Comparison of ENCODE assay signal across 11 cellular contexts in genomic region chr18:10040287-10041011, GRCh38.
A peak's percentile ranks its signal among the peaks of the same experiment; 100 is the strongest.
DNase-seq lines count a peak whose midpoint lies in the region; ATAC-seq and TF ChIP-seq lines count a peak whose summit lies in the region.
"Had no signal": no experiment of that assay in that cellular context is flagged by ENCODE, and none has a peak within 500 bp of the region (broad histone marks: within the 10 kb centered on the region; RNA-seq: fewer than 3 reads in every experiment).

No MANE protein-coding gene starts in this region.

- H3K9me3 ChIP-seq in Peyer's patch, result peaks cover 0 to 11% (median 0%) of the 10 kb centered on the region in 4 donors
- H3K9me3 ChIP-seq in mucosa of descending colon, result peaks cover 8% of the 10 kb centered on the region
- no peaks in the 10 kb centered on the region for H3K9me3 ChIP-seq in testis
- H3K9me3 ChIP-seq: SJCRH30 had no signal

- peak; percentile 63 for ATAC-seq in mucosa of descending colon
- ATAC-seq in esophagus mucosa, result no peak

- no peaks in the 10 kb centered on the region for H3K27me3 ChIP-seq in Peyer's patch
- H3K27me3 ChIP-seq in testis, result no peaks in the 10 kb centered on the region
- H3K27me3 ChIP-seq: SJCRH30 had no signal

- WGBS in testis, 2 donors, result 30% methylated on average over 4 of the region's 4 CpGs

- intact Hi-C loops in mucosa of descending colon (cut with DNase I, micrococcal nuclease), result no loop called here
- intact Hi-C loops in testis (cut with DNase I; ENCODE audit: low total_unique reads), result no loop called here

- TF ChIP-seq POLR2A in Peyer's patch (IDR thresholded peaks at IDR 0.05) (no peak), testis (IDR thresholded peaks at IDR 0.05) (no peak)

- TF ChIP-seq CTCF in Peyer's patch (IDR thresholded peaks at IDR 0.05) (no peak), mucosa of descending colon (IDR thresholded peaks at IDR 0.05) (no peak), testis (IDR thresholded peaks at IDR 0.05) (no peak)

- H3K4me1 ChIP-seq in Peyer's patch (no peaks in the 10 kb centered on the region), mucosa of descending colon (ENCODE audit: low read depth) (no peaks in the 10 kb centered on the region), testis (peaks cover 45% of the 10 kb centered on the region)
- H3K4me1 ChIP-seq: SJCRH30 had no signal

- H3K27ac ChIP-seq in Peyer's patch (peak overlapping the region; percentile 38 to 73 (median 58)), testis (peak overlapping the region; percentile 73 to 83)
- H3K27ac ChIP-seq: SJCRH30 had no signal

- H3K36me3 ChIP-seq in Peyer's patch (no peaks in the 10 kb centered on the region), mucosa of descending colon (ENCODE audit: low read depth) (no peaks in the 10 kb centered on the region), testis (ENCODE audit: low read depth, missing control alignments) (no peaks in the 10 kb centered on the region)
- H3K36me3 ChIP-seq: SJCRH30 had no signal

- H3K4me3 ChIP-seq in Peyer's patch, result no peak overlapping the region
- H3K4me3 ChIP-seq in mucosa of descending colon, result no peak overlapping the region
- no peak overlapping the region for H3K4me3 ChIP-seq in testis
- H3K4me3 ChIP-seq: SJCRH30 had no signal

- DNase-seq in Peyer's patch (no peak), fibroblast of gingiva (ENCODE audit: low read depth) (peak; percentile 28), mucosa of descending colon (no peak), testis (peak; percentile 74), RKO (ENCODE audit: low spot score) (no peak), NCI-H2081 treated with DMSO at 0.1 percent for 48 hours (lab: John Stamatoyannopoulos, UW) (no peak), 8988T (no peak)
- DNase-seq: CD4-positive, CD25-positive, alpha-beta regulatory T cell; NCI-H524 treated with DMSO at 0.1 percent for 48 hours; SJCRH30 had no signal

Comparison
In these comparisons a context has a peak if more than half of its experiments do, and no peak if none do; other contexts are left out.
1. DNase-seq: peak in fibroblast of gingiva (single experiment) and testis (single experiment); none in Peyer's patch (0 of 3), mucosa of descending colon (0 of 3), RKO (single experiment), NCI-H2081 treated with DMSO at 0.1 percent for 48 hours (single experiment) and 8988T (single experiment).